Comparison of ENCODE assay signal across 11 cellular contexts in genomic region chr16:70735141-70735979, GRCh38. TPM values are rescaled to one million over a fixed set of nuclear protein-coding genes. Genes with fewer than 3 reads are reported as not detected.
DNase-seq lines count a peak whose midpoint lies in the region; FAIRE-seq and TF ChIP-seq lines count a peak whose summit lies in the region.
"Had no signal": no experiment of that assay in that cellular context is flagged by ENCODE, and none has a peak within 500 bp of the region (broad histone marks: within the 10 kb centered on the region; RNA-seq: fewer than 3 reads in every experiment).

No MANE protein-coding gene starts in this region.

- FAIRE-seq in bronchial epithelial cell (lab: Jason Lieb, UNC) (peak; percentile 40), kidney (lab: Jason Lieb, UNC) (no peak)

- CTCF ChIA-PET in GM10248 (lab: Yijun Ruan, JAX) = interaction anchor here (1.7 to 2.8 kb wide), 2 partner anchors 24 to 35 kb away, joined by 3 to 15 read pairs; no protein-coding TSS in a partner anchor

- H3K9me3 ChIP-seq in kidney (ENCODE audit: control insufficient read depth in 1 of 2, low read length in 2 of 2) = no peaks in the 10 kb centered on the region
- H3K9me3 ChIP-seq in stomach = no peaks in the 10 kb centered on the region
- H3K9me3 ChIP-seq: ovary had no signal

- peaks cover 3% of the 10 kb centered on the region for H3K36me3 ChIP-seq in H7 (replicated peaks; ENCODE audit: control insufficient read depth, insufficient read depth, low read length)
- H3K36me3 ChIP-seq in bronchial epithelial cell (ENCODE audit: control insufficient read depth, insufficient read depth, low read length) = peaks cover 3% of the 10 kb centered on the region
- H3K36me3 ChIP-seq in kidney (ENCODE audit: control insufficient read depth in 1 of 2, insufficient read depth in 2 of 2, low read length in 2 of 2) = peaks cover 0 to 9% of the 10 kb centered on the region in 2 donors
- peaks cover 6 to 22% (median 14%) of the 10 kb centered on the region in 4 donors for H3K36me3 ChIP-seq in stomach
- H3K36me3 ChIP-seq: ovary had no signal

- DNase-seq in H7 = peak; percentile 71
- no peak for DNase-seq in bronchial epithelial cell (ENCODE audit: low read depth)
- no peak for DNase-seq in kidney
- DNase-seq in stomach = no peak
- no peak for DNase-seq in HT-29 (ENCODE audit: low spot score)
- no peak for DNase-seq in KG1 (lab: John Stamatoyannopoulos, UW)
- DNase-seq in GM10248 (ENCODE audit: extremely low spot score) = no peak
- no peak for DNase-seq in KBM-7
- DNase-seq: NCI-H2081 treated with DMSO at 0.1 percent for 48 hours, ovary, SW 1271 had no signal

- TF ChIP-seq POLR2A in stomach (IDR thresholded peaks at IDR 0.05) = no peak

- intact Hi-C loops in kidney (cut with DNase I) = no loop called here
- intact Hi-C loops in stomach (cut with DNase I; ENCODE audit: low total_unique reads) = no loop called here

- no peak overlapping the region for H3K9ac ChIP-seq in kidney (ENCODE audit: low read length in 2 of 2)

- no peak for TF ChIP-seq EP300 in stomach (IDR thresholded peaks at IDR 0.05)

- 70 to 85% (median 80%) methylated on average over 13 of the region's 13 CpGs for WGBS in stomach, 5 donors

- in situ Hi-C loops in KBM-7 (cut with MboI; ENCODE audit: low pct_unique_long_range_greater_than_20kb, low sequenced_read_pairs) = no loop called here

- H3K4me3 ChIP-seq in H7 (ENCODE audit: insufficient read depth, low read depth, low read length) (no peak overlapping the region), bronchial epithelial cell (ENCODE audit: low read depth, low read length) (no peak overlapping the region), kidney (ENCODE audit: low read length in 2 of 2) (no peak overlapping the region), stomach (no peak overlapping the region)
- H3K4me3 ChIP-seq: ovary had no signal

- H3K4me1 ChIP-seq in kidney (ENCODE audit: control insufficient read depth in 1 of 2, insufficient read depth in 1 of 2, low read depth in 1 of 2, low read length in 2 of 2) (peaks cover 22 to 30% of the 10 kb centered on the region in 2 donors), stomach (peaks cover 27 to 45% (median 34%) of the 10 kb centered on the region in 4 donors)

- peak overlapping the region; percentile 13 to 82 for H3K27ac ChIP-seq in kidney (ENCODE audit: low read depth in 2 of 2, low read length in 2 of 2)
- H3K27ac ChIP-seq in stomach = peak overlapping the region; percentile 23 to 90 (median 83)
- H3K27ac ChIP-seq: ovary had no signal

- H3K27me3 ChIP-seq in H7 (ENCODE audit: control insufficient read depth, insufficient read depth, low read length) = no peaks in the 10 kb centered on the region
- no peaks in the 10 kb centered on the region for H3K27me3 ChIP-seq in bronchial epithelial cell (ENCODE audit: control insufficient read depth, insufficient read depth, low read length)
- H3K27me3 ChIP-seq in stomach = no peaks in the 10 kb centered on the region
- H3K27me3 ChIP-seq: ovary had no signal

- TF ChIP-seq CTCF in bronchial epithelial cell (IDR thresholded peaks at IDR 0.05; ENCODE audit: insufficient read depth, low read length, severe bottlenecking) (no peak), kidney (IDR thresholded peaks at IDR 0.05; ENCODE audit: borderline replicate concordance, extremely low read depth, insufficient read depth) (no peak), stomach (IDR thresholded peaks at IDR 0.05) (no peak), GM10248 (IDR thresholded peaks at IDR 0.05; ENCODE audit: control extremely low read depth, extremely low read depth, low read depth, missing control alignments) (no peak)

- POLR2A ChIA-PET in GM10248 (lab: Yijun Ruan, JAX) = no interaction called here

RNA-seq across cellular contexts. Expression of gene MTSS2, which starts 49.5 kb away (rescaled TPM):
- 30.7 and 44.8 TPM in 2 replicates for total RNA-seq in H7 (2014; rRNA removed; shearing (Covaris generic))
- total RNA-seq in bronchial epithelial cell (20.0 and 42.6 TPM in 2 replicates), kidney (33.0 TPM), stomach (10 to 100 TPM in 4 of 5 donors, 1 to 10 TPM in 1; 5.8 to 50.7 (median 17.4) TPM)
- polyA plus RNA-seq in kidney (ENCODE audit: insufficient read depth, low read depth, low replicate concordance) (19.2 TPM), stomach (10 to 100 TPM; 19.7 to 42.2 (median 33.0) TPM)
- 23.0 and 38.1 TPM in 2 replicates for total RNA-seq in HT-29 (2014; rRNA removed; shearing (Covaris generic))
